In the genomic region with DNA sequence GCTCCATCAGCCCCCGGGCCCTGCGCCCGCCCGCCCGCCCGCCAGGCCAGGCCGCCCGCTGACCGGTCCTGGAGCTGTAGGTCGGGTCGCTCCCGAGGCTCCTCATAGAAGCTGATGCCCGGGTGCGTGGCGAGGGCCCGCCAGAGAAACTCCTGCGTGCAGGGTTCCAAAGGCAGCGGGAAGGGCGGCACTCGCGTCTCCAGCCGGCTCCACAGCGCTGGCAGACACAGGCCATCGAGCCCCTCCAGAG, we compare ENCODE assay signal across 7 cellular contexts. TPM values are rescaled to one million over a fixed set of nuclear protein-coding genes. Genes with fewer than 3 reads are reported as not detected.
DNase-seq lines count a peak whose midpoint lies in the region; ATAC-seq, FAIRE-seq and TF ChIP-seq lines count a peak whose summit lies in the region.

No MANE protein-coding gene starts in this region.

- H3K9me3 ChIP-seq in GM12878 (replicated peaks; ENCODE audit: control insufficient read depth, insufficient read depth, low read length) = no peaks in the 10 kb centered on the region

- no peaks in the 10 kb centered on the region for H4K20me1 ChIP-seq in GM12878 (ENCODE audit: control insufficient read depth, insufficient read depth)

- TF ChIP-seq POLR2A in GM12878 (IDR thresholded peaks at IDR 0.05; ENCODE audit: low read depth, low read length) (no peak), lower leg skin (IDR thresholded peaks at IDR 0.05) (no peak)

- no peak for TF ChIP-seq EP300 in GM12878 (IDR thresholded peaks at IDR 0.05; ENCODE audit: borderline replicate concordance in 1 of 2, control insufficient read depth in 1 of 2, low read depth in 2 of 2, low read length in 2 of 2)

- peak; percentile 30 for ATAC-seq in GM19455 (IDR thresholded peaks at IDR 0.05; ENCODE audit: unreplicated experiment)
- ATAC-seq in HG03280 (IDR thresholded peaks at IDR 0.05; ENCODE audit: unreplicated experiment) = peak; percentile 23
- ATAC-seq in GM12878 = peak; percentile 64

- FAIRE-seq in GM12878 (lab: Jason Lieb, UNC) = no peak
- FAIRE-seq in D721Med (lab: Jason Lieb, UNC) = no peak

- intact Hi-C loops in GM12878 (cut with micrococcal nuclease; ENCODE audit: unreplicated experiment) (no loop called here), lower leg skin (cut with DNase I; ENCODE audit: low total_unique reads) (no loop called here)

- H3K36me3 ChIP-seq in GM12878 (ENCODE audit: control insufficient read depth in 2 of 2, insufficient read depth in 2 of 2, low read length in 1 of 2) (peaks cover 0 to 4% of the 10 kb centered on the region in 2 experiments; a peak in 3 of 4 replicates), urinary bladder (ENCODE audit: insufficient read depth) (no peaks in the 10 kb centered on the region)

- no peak overlapping the region for H3K4me2 ChIP-seq in GM12878 (ENCODE audit: control insufficient read depth, insufficient read depth)

- peaks cover 30% of the 10 kb centered on the region for H3K79me2 ChIP-seq in GM12878 (ENCODE audit: control insufficient read depth, insufficient read depth, low read length)

- POLR2A ChIA-PET in GM12878 (lab: Charles Lee) = interaction anchor here (1.1 to 1.3 kb wide), 2 partner anchors 10 to 15 kb away, joined by 3 to 4 read pairs; no protein-coding TSS in a partner anchor

- BruUV-seq in GM12878 (replicated peaks; lab: Mats Ljungman, UMichigan) = no TSS peak

- H3K27ac ChIP-seq in GM12878 (ENCODE audit: control insufficient read depth, insufficient read depth) (no peak overlapping the region; the same call in 1 of the 2 replicates), urinary bladder (ENCODE audit: low read depth) (peak overlapping the region; percentile 79)

- peak overlapping the region; percentile 99; the same call in 1 of the 2 replicates for H3K4me3 ChIP-seq in GM12878
- H3K4me3 ChIP-seq in lower leg skin (ENCODE audit: low read depth, poor library complexity, severe bottlenecking) = peak overlapping the region; percentile 36
- H3K4me3 ChIP-seq in urinary bladder (ENCODE audit: low read depth, low read length) = peak overlapping the region; percentile 75

- no peak for TF ChIP-seq RAD21 in GM12878 (IDR thresholded peaks at IDR 0.05; ENCODE audit: insufficient read depth, low read depth, low read length)

- WGBS in GM12878 (ENCODE audit: insufficient coverage, insufficient replicate concordance, low lambda C conversion rate, missing lambda C conversion rate) = 2% methylated on average over 24 of the region's 24 CpGs
- 5% methylated on average over 4 to 5 of the region's 24 CpGs for WGBS in lower leg skin, 2 donors
- WGBS in urinary bladder = under 1% methylated on average over 24 of the region's 24 CpGs

- in situ Hi-C loops in GM12878 (cut with MboI) = no loop called here

- H3K9ac ChIP-seq in GM12878 (ENCODE audit: control insufficient read depth, insufficient read depth, low read length) = peak overlapping the region; percentile 57; the same call in 1 of the 2 replicates

- TF ChIP-seq CTCF in GM12878 (IDR thresholded peaks at IDR 0.05 in 2 of 3, conservative IDR thresholded peaks at IDR 0.05 in 1 of 3; ENCODE audit: control insufficient read depth in 2 of 3, extremely low read depth in 1 of 3, insufficient read depth in 1 of 3, low read depth in 3 of 3, low read length in 3 of 3) = no peak
- no peak for TF ChIP-seq CTCF in lower leg skin (IDR thresholded peaks at IDR 0.05)
- TF ChIP-seq CTCF in D721Med (IDR thresholded peaks at IDR 0.05; ENCODE audit: insufficient read depth, missing control alignments) = no peak

- H3K4me1 ChIP-seq in GM12878 (ENCODE audit: control insufficient read depth, insufficient read depth, low read length) (peaks cover 23% of the 10 kb centered on the region), urinary bladder (ENCODE audit: insufficient read depth) (no peaks in the 10 kb centered on the region)

- no peaks in the 10 kb centered on the region for H3K27me3 ChIP-seq in GM12878 (replicated peaks in 1 of 2; ENCODE audit: control insufficient read depth in 2 of 2, insufficient read depth in 2 of 2, low read length in 1 of 2)

- DNase-seq in GM12878 (ENCODE audit: low read depth, low spot score) = no peak
- no peak for DNase-seq in lower leg skin (ENCODE audit: low spot score in 2 of 2)
- DNase-seq in D721Med (ENCODE audit: insufficient read length, low spot score) = no peak
- no peak for DNase-seq in hypothalamus (lab: John Stamatoyannopoulos, UW)

- RAD21 ChIA-PET in GM12878 (lab: Charles Lee; ENCODE audit: unreplicated experiment) = interaction anchor here (1.0 to 1.4 kb wide), 2 partner anchors 90 to 99 kb away, joined by 3 to 4 read pairs; no protein-coding TSS in a partner anchor

- CTCF ChIA-PET in GM12878 (lab: Yijun Ruan, JAX) = interaction anchor here (0.9 to 1.8 kb wide), 3 partner anchors 16 to 90 kb away, joined by 3 to 8 read pairs (median 5); no protein-coding TSS in a partner anchor

- SMC1A ChIA-PET in GM12878 (lab: Charles Lee; ENCODE audit: uncharacterized antibody, unreplicated experiment) = interaction anchor here (1.1 to 1.6 kb wide), 2 partner anchors 9 to 90 kb away, joined by 4 to 5 read pairs; no protein-coding TSS in a partner anchor

- H2AFZ ChIP-seq in GM12878 (ENCODE audit: control insufficient read depth, low read depth, low read length) = peak overlapping the region; percentile 93

TF ChIP-seq in GM12878, 131 proteins besides CTCF, POLR2A, EP300 and RAD21 (continues in another document):
- TF ChIP-seq MEF2A (IDR thresholded peaks at IDR 0.05; ENCODE audit: insufficient read depth, low read depth, low read length) = no peak
- 0 out of 2 replicates have a peak, but pooled peaks have one; percentile 3 for TF ChIP-seq CBFB (IDR thresholded peaks at IDR 0.05; ENCODE audit: low read depth)
- TF ChIP-seq HDAC2 (IDR thresholded peaks at IDR 0.05) = no peak

RNA-seq across cellular contexts. Expression of a gene that starts 0.2 kb away (rescaled TPM):
- total RNA-seq in GM12878 (2013; cell fraction: nucleolus; rRNA removed) = 116 and 127 TPM in 2 replicates
- total RNA-seq in GM12878 (2014; rRNA removed) (40.5 and 46.4 TPM in 2 replicates), GM12878 (2014; rRNA removed; fragmentation: Illumina TruSeq; extraction: Trizol) (22.9 and 26.7 TPM in 2 replicates), GM12878 (2021) (54.2 and 60.9 TPM in 2 replicates), lower leg skin (100 to 1,000 TPM; 118 to 257 (median 156) TPM), urinary bladder (55.5 TPM)
- polyA plus RNA-seq in GM12878 (2011; ENCODE audit: low read depth) = 14.8 TPM
- polyA plus RNA-seq in GM12878 (2011; rRNA removed) (9.8 and 19.0 TPM in 2 replicates), GM12878 (2014; fragmentation: Illumina TruSeq; extraction: Trizol) (18.8 and 38.7 TPM in 2 replicates), GM12878 (2014; fragmentation: Nextera tagmentation; extraction: Ambion mirVana) (1 to 10 TPM in 1 of 2 experiments, under 1 TPM in 1; 0.98 to 5.4 TPM), GM12878 (2014; rRNA removed) (35.2 and 51.9 TPM in 2 replicates), GM12878 (2016; fragmentation: Nextera tagmentation; extraction: Ambion mirVana) (10 to 100 TPM; 33.3 to 35.9 TPM), urinary bladder (43.4 TPM)
- polyA plus RNA-seq in GM12878 (2011; cell fraction: cytosol; rRNA removed) = 28.7 and 33.0 TPM in 2 replicates
- 89.6 and 124 TPM in 2 replicates for polyA plus RNA-seq in GM12878 (2011; cell fraction: nucleus; rRNA removed)
- 30.1 and 34.8 TPM in 2 replicates for polyA plus RNA-seq in GM12878 (2012)
- polyA minus RNA-seq in GM12878 (2011; rRNA and poly(A)+ RNA removed) = 36.5 and 48.5 TPM in 2 replicates
- polyA minus RNA-seq in GM12878 (2011; cell fraction: cytosol; rRNA and poly(A)+ RNA removed) = 32.9 and 35.9 TPM in 2 replicates
- 29.0 and 40.9 TPM in 2 replicates for polyA minus RNA-seq in GM12878 (2011; cell fraction: nucleus; rRNA and poly(A)+ RNA removed)

RNA-seq across cellular contexts. Expression of a gene that starts 0.4 kb away (rescaled TPM):
- 52.2 and 56.3 TPM in 2 replicates for total RNA-seq in GM12878 (2013; cell fraction: nucleolus; rRNA removed)
- total RNA-seq in GM12878 (2014; rRNA removed) = 8.0 and 8.2 TPM in 2 replicates
- total RNA-seq in GM12878 (2014; rRNA removed; fragmentation: Illumina TruSeq; extraction: Trizol) = 8.2 and 9.7 TPM in 2 replicates
- total RNA-seq in GM12878 (2021) = 9.7 and 13.8 TPM in 2 replicates
- 3.0 TPM for polyA plus RNA-seq in GM12878 (2011; ENCODE audit: low read depth)
- polyA plus RNA-seq in GM12878 (2011; rRNA removed) = 6.6 and 9.6 TPM in 2 replicates
- 8.3 and 11.1 TPM in 2 replicates for polyA plus RNA-seq in GM12878 (2011; cell fraction: cytosol; rRNA removed)
- polyA plus RNA-seq in GM12878 (2011; cell fraction: nucleus; rRNA removed) = 47.8 and 54.0 TPM in 2 replicates
- polyA plus RNA-seq in GM12878 (2012) = 5.5 and 7.5 TPM in 2 replicates
- 9.7 and 11.4 TPM in 2 replicates for polyA plus RNA-seq in GM12878 (2014; fragmentation: Illumina TruSeq; extraction: Trizol)
- polyA plus RNA-seq in GM12878 (2014; fragmentation: Nextera tagmentation; extraction: Ambion mirVana) = 1 to 10 TPM; 1.6 to 2.5 TPM
- 7.2 and 9.0 TPM in 2 replicates for polyA plus RNA-seq in GM12878 (2014; rRNA removed)
- 10 to 100 TPM in 1 of 2 experiments, 1 to 10 TPM in 1; 8.6 to 10.7 TPM for polyA plus RNA-seq in GM12878 (2016; fragmentation: Nextera tagmentation; extraction: Ambion mirVana)
- polyA minus RNA-seq in GM12878 (2011; rRNA and poly(A)+ RNA removed) = 19.4 and 20.6 TPM in 2 replicates
- 2.7 and 4.6 TPM in 2 replicates for polyA minus RNA-seq in GM12878 (2011; cell fraction: cytosol; rRNA and poly(A)+ RNA removed)
- polyA minus RNA-seq in GM12878 (2011; cell fraction: nucleus; rRNA and poly(A)+ RNA removed) = 16.0 and 32.2 TPM in 2 replicates
- 10 to 100 TPM; 18.5 to 33.6 (median 25.1) TPM for total RNA-seq in lower leg skin
- total RNA-seq in urinary bladder = 15.2 TPM
- polyA plus RNA-seq in urinary bladder = 9.4 TPM

Comparison
In these comparisons a context has a peak if more than half of its experiments do, and no peak if none do; other contexts are left out.
1. H3K4me3 ChIP-seq: peak in every context shown above with its lines; median percentile 99 in GM12878; 75 in urinary bladder; 36 in lower leg skin.